8 cellular contexts compared by ENCODE assay signal in genomic region chr22:45645526-45646414, GRCh38. TPM values are rescaled to one million over a fixed set of nuclear protein-coding genes. Genes with fewer than 3 reads are reported as not detected.
DNase-seq lines count a peak whose midpoint lies in the region; FAIRE-seq and TF ChIP-seq lines count a peak whose summit lies in the region.

No MANE protein-coding gene starts in this region.

- DNase-seq in NCI-H2081 (lab: John Stamatoyannopoulos, UW) = peak; percentile 11 to 36
- DNase-seq in NCI-H2081 treated with DMSO at 0.1 percent for 48 hours (lab: John Stamatoyannopoulos, UW) = no peak
- peak; percentile 11 for DNase-seq in NCI-H128 (lab: John Stamatoyannopoulos, UW; ENCODE audit: unreplicated experiment)
- DNase-seq in activated CD4-positive, CD25-positive, alpha-beta regulatory T cell (lab: John Stamatoyannopoulos, UW) = peak; percentile 59 to 76 (median 62)
- DNase-seq in breast epithelium (ENCODE audit: low spot score in 2 of 2) = peak; percentile 49 to 80
- DNase-seq in keratinocyte (ENCODE audit: low read depth, low spot score) = no peak
- peak; percentile 75 for DNase-seq in stimulated activated CD4-positive, alpha-beta T cell treated with anti-CD3 and anti-CD28 coated beads, Interleukin-1b, Interleukin-23, amount 100 ng/mL, for 48 hours
- DNase-seq in DMS79 treated with DMSO at 0.1 percent for 48 hours (lab: John Stamatoyannopoulos, UW) = no peak

- no peak for TF ChIP-seq POLR2A in breast epithelium (IDR thresholded peaks at IDR 0.05)

- intact Hi-C loops in breast epithelium (cut with DNase I; ENCODE audit: low total_unique reads) = no loop called here

- dilution Hi-C loops in keratinocyte (cut with MboI; ENCODE audit: extremely low pct_ligation_motif_present, low sequenced_read_pairs) = no loop called here

- H3K9me1 ChIP-seq in keratinocyte (ENCODE audit: control insufficient read depth, extremely low read depth, insufficient read depth, low read length) = no peaks in the 10 kb centered on the region

- H3K9me3 ChIP-seq in breast epithelium (no peaks in the 10 kb centered on the region), keratinocyte (ENCODE audit: control insufficient read depth, low read depth, low read length) (no peaks in the 10 kb centered on the region)

- TF ChIP-seq CTCF in breast epithelium (IDR thresholded peaks at IDR 0.05) (peak; percentile 55 to 95 (median 62)), keratinocyte (optimal IDR thresholded peaks at IDR 0.05 in 1 of 3, IDR thresholded peaks at IDR 0.05 in 1 of 3, conservative IDR thresholded peaks at IDR 0.05 in 1 of 3; ENCODE audit: extremely low read depth in 1 of 3, insufficient read depth in 2 of 3, low read length in 3 of 3) (peak; percentile 60 to 99 (median 82))

- H3K27ac ChIP-seq in breast epithelium = no peak overlapping the region
- no peak overlapping the region for H3K27ac ChIP-seq in keratinocyte (ENCODE audit: control insufficient read depth, insufficient read depth, low read length)

- H4K20me1 ChIP-seq in keratinocyte (ENCODE audit: control insufficient read depth, extremely low read depth, insufficient read depth, low read length) = no peaks in the 10 kb centered on the region

- H2AFZ ChIP-seq in keratinocyte (ENCODE audit: control insufficient read depth, low read length) = peak overlapping the region; percentile 31

- H3K9ac ChIP-seq in keratinocyte (ENCODE audit: control insufficient read depth, extremely low read depth, insufficient read depth, low read length) = no peak overlapping the region

- H3K79me2 ChIP-seq in keratinocyte (ENCODE audit: control insufficient read depth, insufficient read depth, low read length) = no peaks in the 10 kb centered on the region

- no peaks in the 10 kb centered on the region for H3K36me3 ChIP-seq in breast epithelium
- no peaks in the 10 kb centered on the region for H3K36me3 ChIP-seq in keratinocyte (ENCODE audit: control insufficient read depth in 2 of 2, extremely low read depth in 1 of 2, insufficient read depth in 2 of 2, low read length in 2 of 2)

- no peak for FAIRE-seq in keratinocyte (lab: Jason Lieb, UNC)

- H3K27me3 ChIP-seq in breast epithelium = no peaks in the 10 kb centered on the region
- no peaks in the 10 kb centered on the region for H3K27me3 ChIP-seq in keratinocyte (ENCODE audit: control insufficient read depth, extremely low read depth, insufficient read depth, low read length)

- peak overlapping the region; percentile 28 for H3K4me2 ChIP-seq in keratinocyte (ENCODE audit: control insufficient read depth, extremely low read depth, insufficient read depth, low read depth, low read length)

- H3K4me3 ChIP-seq in breast epithelium (peak overlapping the region in 1 of 3 donors; percentile 49), keratinocyte (ENCODE audit: control insufficient read depth in 2 of 3, extremely low read depth in 1 of 3, insufficient read depth in 2 of 3, low read depth in 1 of 3, low read length in 3 of 3) (no peak overlapping the region)

- H3K4me1 ChIP-seq in breast epithelium (peaks cover 0 to 3% of the 10 kb centered on the region in 2 donors), keratinocyte (ENCODE audit: control insufficient read depth, extremely low read depth, insufficient read depth, low read length) (peaks cover 15% of the 10 kb centered on the region)

RNA-seq across cellular contexts. Expression of gene ATXN10, which starts 25.9 kb away (rescaled TPM):
- total RNA-seq in breast epithelium = 100 to 1,000 TPM in 2 of 3 donors, 10 to 100 TPM in 1; 78.6 to 145 (median 138) TPM
- 238 to 276 TPM (median 242 TPM) in 3 replicates for polyA plus RNA-seq in keratinocyte
- 147 TPM for polyA plus RNA-seq in keratinocyte (2011; ENCODE audit: low read depth)
- polyA plus RNA-seq in keratinocyte (2011; cell fraction: cytosol; rRNA removed) = 172 and 329 TPM in 2 replicates
- polyA plus RNA-seq in keratinocyte (2011; cell fraction: nucleus; rRNA removed) = 190 and 196 TPM in 2 replicates
- polyA plus RNA-seq in keratinocyte (2012; ENCODE audit: low replicate concordance) = 88.1 and 124 TPM in 2 replicates
- polyA minus RNA-seq in keratinocyte = 156 to 320 TPM (median 270 TPM) in 3 replicates
- 71.7 TPM for polyA minus RNA-seq in keratinocyte (2011; cell fraction: cytosol; rRNA and poly(A)+ RNA removed)
- 59.4 and 126 TPM in 2 replicates for polyA minus RNA-seq in keratinocyte (2011; cell fraction: nucleus; rRNA and poly(A)+ RNA removed)

Comparison
In these comparisons a context has a peak if more than half of its experiments do, and no peak if none do; other contexts are left out.
1. DNase-seq: peak in NCI-H2081 (2 of 2), NCI-H128 (single experiment), activated CD4-positive, CD25-positive, alpha-beta regulatory T cell (4 of 4), breast epithelium (2 of 2) and stimulated activated CD4-positive, alpha-beta T cell treated with anti-CD3 and anti-CD28 coated beads, Interleukin-1b, Interleukin-23, amount 100 ng/mL, for 48 hours (single experiment); none in NCI-H2081 treated with DMSO at 0.1 percent for 48 hours (single experiment), keratinocyte (single experiment) and DMS79 treated with DMSO at 0.1 percent for 48 hours (single experiment).